17 cellular contexts compared by ENCODE assay signal in genomic region chr20:36314734-36315544, GRCh38. TPM values are rescaled to one million over a fixed set of nuclear protein-coding genes. Genes with fewer than 3 reads are reported as not detected.
DNase-seq lines count a peak whose midpoint lies in the region; ATAC-seq and TF ChIP-seq lines count a peak whose summit lies in the region.
"Had no signal": no experiment of that assay in that cellular context is flagged by ENCODE, and none has a peak within 500 bp of the region (broad histone marks: within the 10 kb centered on the region; RNA-seq: fewer than 3 reads in every experiment).

No MANE protein-coding gene starts in this region.

- H3K27me3 Mint-ChIP-seq in activated CD8-positive, alpha-beta memory T cell treated with anti-CD3 and anti-CD28 coated beads, Interleukin-2, amount 10 ng/mL, durations not matched to agents 7 days and 5 days, result peaks cover 6% of the 10 kb centered on the region

- H3K9me3 ChIP-seq in IMR-90 (ENCODE audit: control insufficient read depth, insufficient read depth, low read length), result no peaks in the 10 kb centered on the region
- no peaks in the 10 kb centered on the region for H3K9me3 ChIP-seq in sigmoid colon
- no peaks in the 10 kb centered on the region for H3K9me3 ChIP-seq in uterus
- H3K9me3 ChIP-seq: colonic mucosa, left lung, right lobe of liver had no signal

- TF ChIP-seq POLR2A in IMR-90 (IDR thresholded peaks at IDR 0.05; ENCODE audit: low read depth, low read length) (no peak), sigmoid colon (IDR thresholded peaks at IDR 0.05) (no peak), uterus (IDR thresholded peaks at IDR 0.05) (no peak)

- H3K36me3 ChIP-seq in IMR-90 (ENCODE audit: control insufficient read depth, insufficient read depth, low read length) (no peaks in the 10 kb centered on the region), sigmoid colon (no peaks in the 10 kb centered on the region), uterus (no peaks in the 10 kb centered on the region)
- H3K36me3 ChIP-seq: colonic mucosa, left lung, right lobe of liver had no signal

- in situ Hi-C loops in IMR-90 (cut with MboI; ENCODE audit: low sequenced_read_pairs), result no loop called here

- WGBS in IMR-90 (ENCODE audit: extremely low coverage in 2 of 2, insufficient read length in 1 of 2), 2 experiments, result 40% methylated on average over 7 of the region's 12 CpGs; no CpG with 5 or more reads in 1 of the 2 experiments
- 38 to 57% methylated on average over 11 of the region's 12 CpGs for WGBS in sigmoid colon, 2 donors

- TF ChIP-seq RAD21 in IMR-90 (IDR thresholded peaks at IDR 0.05; ENCODE audit: low read length), result no peak

- H2BK5ac ChIP-seq in IMR-90 (ENCODE audit: low read depth, low read length, poor library complexity, severe bottlenecking), result peak overlapping the region; percentile 92

- no peak for TF ChIP-seq EP300 in sigmoid colon (IDR thresholded peaks at IDR 0.05)

- CTCF ChIA-PET in activated CD8-positive, alpha-beta memory T cell treated with anti-CD3 and anti-CD28 coated beads, Interleukin-2, amount 10 ng/mL, durations not matched to agents 7 days and 5 days (lab: Charles Lee), result no interaction called here
- CTCF ChIA-PET in IMR-90 (lab: Yijun Ruan, JAX), result no interaction called here

- intact Hi-C loops in IMR-90 (cut with micrococcal nuclease) (no loop called here), sigmoid colon (cut with DNase I) (no loop called here), uterus (cut with DNase I; ENCODE audit: low total_unique reads) (no loop called here)

- H3K4me1 ChIP-seq in IMR-90 (ENCODE audit: control insufficient read depth, insufficient read depth, low read length) (no peaks in the 10 kb centered on the region), sigmoid colon (no peaks in the 10 kb centered on the region), uterus (no peaks in the 10 kb centered on the region)
- H3K4me1 ChIP-seq: colonic mucosa, left lung, right lobe of liver had no signal

- peak; percentile 21 for ATAC-seq in activated CD8-positive, alpha-beta memory T cell treated with anti-CD3 and anti-CD28 coated beads, Interleukin-2, amount 10 ng/mL, durations not matched to agents 7 days and 5 days
- ATAC-seq in IMR-90 (ENCODE audit: low read depth) (no peak), GM21360 (IDR thresholded peaks at IDR 0.05; ENCODE audit: unreplicated experiment) (no peak)
- ATAC-seq: left lung had no signal

- H3K4ac ChIP-seq in IMR-90 (ENCODE audit: low read depth, low read length), result no peak overlapping the region

- no peak overlapping the region for H3K4me3 Mint-ChIP-seq in activated CD8-positive, alpha-beta memory T cell treated with anti-CD3 and anti-CD28 coated beads, Interleukin-2, amount 10 ng/mL, durations not matched to agents 7 days and 5 days
- H3K4me3 Mint-ChIP-seq: activated naive CD4-positive, alpha-beta T cell treated with anti-CD3 and anti-CD28 coated beads, Interleukin-2, amount 10 ng/mL, durations not matched to agents 7 days and 5 days had no signal

- H3K27ac ChIP-seq in IMR-90 (ENCODE audit: insufficient read depth, low read length) (no peak overlapping the region), sigmoid colon (no peak overlapping the region), uterus (no peak overlapping the region)
- H3K27ac ChIP-seq: colonic mucosa, left lung, right lobe of liver, VCaP had no signal

- H3K23ac ChIP-seq in IMR-90 (ENCODE audit: low read depth, low read length), result no peak overlapping the region

- POLR2A ChIA-PET in IMR-90 (lab: Charles Lee; ENCODE audit: unreplicated experiment), result no interaction called here

- H3K9me1 ChIP-seq in IMR-90 (ENCODE audit: insufficient read depth, low read length), result peaks cover 6% of the 10 kb centered on the region

- no peak overlapping the region for H2BK120ac ChIP-seq in IMR-90 (ENCODE audit: low read depth, low read length)

- H4K8ac ChIP-seq in IMR-90 (ENCODE audit: low read depth in 2 of 2, low read length in 2 of 2), result no peak overlapping the region

- DNase-seq in activated CD8-positive, alpha-beta memory T cell treated with anti-CD3 and anti-CD28 coated beads, Interleukin-2, amount 10 ng/mL, durations not matched to agents 7 days and 5 days, result no peak
- DNase-seq in activated CD8-positive, alpha-beta memory T cell treated with anti-CD3 and anti-CD28 coated beads, Interleukin-2, amount 50 U/mL, for 4 hours, result no peak
- DNase-seq in IMR-90, result no peak
- peak; percentile 21 for DNase-seq in ecto neural progenitor cell (ENCODE audit: low spot score)
- DNase-seq in sigmoid colon, result peak; percentile 27
- no peak for DNase-seq in MV-4-11 (lab: John Stamatoyannopoulos, UW)
- DNase-seq in uterus, result no peak
- DNase-seq: activated naive CD4-positive, alpha-beta T cell treated with anti-CD3 and anti-CD28 coated beads, Interleukin-2, amount 10 ng/mL, durations not matched to agents 7 days and 5 days; colonic mucosa; KG1; NCI-H226; occipital lobe; Right ventricle myocardium superior had no signal

- no peak overlapping the region for H4K5ac ChIP-seq in IMR-90 (ENCODE audit: low read depth, low read length)

- H3K18ac ChIP-seq in IMR-90 (ENCODE audit: low read depth, low read length), result no peak overlapping the region

- H2AK9ac ChIP-seq in IMR-90 (replicated peaks; ENCODE audit: low read depth, low read length, poor library complexity), result no peak overlapping the region

- no peak overlapping the region for H3K14ac ChIP-seq in IMR-90 (replicated peaks; ENCODE audit: low read depth, low read length)

- no peaks in the 10 kb centered on the region for H3K9me3 Mint-ChIP-seq in activated CD8-positive, alpha-beta memory T cell treated with anti-CD3 and anti-CD28 coated beads, Interleukin-2, amount 10 ng/mL, durations not matched to agents 7 days and 5 days (ENCODE audit: low read depth)
- H3K9me3 Mint-ChIP-seq: activated naive CD4-positive, alpha-beta T cell treated with anti-CD3 and anti-CD28 coated beads, Interleukin-2, amount 10 ng/mL, durations not matched to agents 7 days and 5 days had no signal

- no peak overlapping the region for H3K56ac ChIP-seq in IMR-90 (ENCODE audit: extremely low read depth, insufficient read depth, low read length)

- no peak overlapping the region for H2AFZ ChIP-seq in IMR-90 (replicated peaks; ENCODE audit: low read length, poor library complexity)

- dilution Hi-C loops in IMR-90 (cut with HindIII; ENCODE audit: low sequenced_read_pairs, unreplicated experiment), result no loop called here

- H3K4me2 ChIP-seq in IMR-90 (ENCODE audit: low read depth, low read length), result no peak overlapping the region

- no peak overlapping the region for H2BK15ac ChIP-seq in IMR-90 (ENCODE audit: low read depth, low read length)

- no peaks in the 10 kb centered on the region for H3K79me1 ChIP-seq in IMR-90 (ENCODE audit: low read depth in 1 of 2, low read length in 2 of 2)

- no peaks in the 10 kb centered on the region for H3K4me1 Mint-ChIP-seq in activated CD8-positive, alpha-beta memory T cell treated with anti-CD3 and anti-CD28 coated beads, Interleukin-2, amount 10 ng/mL, durations not matched to agents 7 days and 5 days
- H3K4me1 Mint-ChIP-seq: activated naive CD4-positive, alpha-beta T cell treated with anti-CD3 and anti-CD28 coated beads, Interleukin-2, amount 10 ng/mL, durations not matched to agents 7 days and 5 days had no signal

- no peak overlapping the region for H3K9ac ChIP-seq in IMR-90 (ENCODE audit: low read depth, low read length)

- H2BK20ac ChIP-seq in IMR-90 (ENCODE audit: low read depth, low read length), result no peak overlapping the region

- H3K4me3 ChIP-seq in IMR-90 (ENCODE audit: insufficient read depth, low read depth, low read length) (no peak overlapping the region), sigmoid colon (no peak overlapping the region), uterus (no peak overlapping the region)
- H3K4me3 ChIP-seq: colonic mucosa, left lung, right lobe of liver had no signal

- H3K27me3 ChIP-seq in IMR-90 (ENCODE audit: control insufficient read depth, insufficient read depth, low read length) (peaks cover 36% of the 10 kb centered on the region), sigmoid colon (peaks cover 0 to 39% (median 19%) of the 10 kb centered on the region in 3 donors), uterus (no peaks in the 10 kb centered on the region)
- H3K27me3 ChIP-seq: colonic mucosa, right lobe of liver had no signal

- H3K27ac Mint-ChIP-seq in activated CD8-positive, alpha-beta memory T cell treated with anti-CD3 and anti-CD28 coated beads, Interleukin-2, amount 10 ng/mL, durations not matched to agents 7 days and 5 days, result no peak overlapping the region
- H3K27ac Mint-ChIP-seq: activated naive CD4-positive, alpha-beta T cell treated with anti-CD3 and anti-CD28 coated beads, Interleukin-2, amount 10 ng/mL, durations not matched to agents 7 days and 5 days had no signal

- H4K20me1 ChIP-seq in IMR-90 (ENCODE audit: insufficient read depth, low read length), result no peaks in the 10 kb centered on the region; the same call in 1 of the 2 replicates

- H2AK5ac ChIP-seq in IMR-90 (ENCODE audit: low read depth, low read length), result no peak overlapping the region; the same call in 1 of the 2 replicates

- no peak overlapping the region for H4K91ac ChIP-seq in IMR-90 (ENCODE audit: insufficient read depth, low read depth, low read length)

- no peaks in the 10 kb centered on the region for H3K36me3 Mint-ChIP-seq in activated CD8-positive, alpha-beta memory T cell treated with anti-CD3 and anti-CD28 coated beads, Interleukin-2, amount 10 ng/mL, durations not matched to agents 7 days and 5 days
- H3K36me3 Mint-ChIP-seq: activated naive CD4-positive, alpha-beta T cell treated with anti-CD3 and anti-CD28 coated beads, Interleukin-2, amount 10 ng/mL, durations not matched to agents 7 days and 5 days had no signal

- TF ChIP-seq CTCF in IMR-90 (conservative IDR thresholded peaks at IDR 0.05; ENCODE audit: low read depth, low read length) (no peak), sigmoid colon (IDR thresholded peaks at IDR 0.05) (no peak), uterus (IDR thresholded peaks at IDR 0.05) (no peak)

- BruUV-seq in IMR-90 (replicated peaks; lab: Mats Ljungman, UMichigan), result no TSS peak

TF ChIP-seq in IMR-90, 13 proteins besides CTCF, POLR2A, EP300 and RAD21 (continues in another document):
- TF ChIP-seq MAFK (IDR thresholded peaks at IDR 0.05; ENCODE audit: low read depth, low read length) (no peak), MAZ (IDR thresholded peaks at IDR 0.05; ENCODE audit: borderline replicate concordance, low read depth, low read length) (no peak), FOS (IDR thresholded peaks at IDR 0.05; ENCODE audit: low read depth, low read length) (no peak), RFX5 (IDR thresholded peaks at IDR 0.05; ENCODE audit: low read depth, low read length) (no peak), BHLHE40 (IDR thresholded peaks at IDR 0.05; ENCODE audit: low read depth, low read length) (no peak), CHD1 (IDR thresholded peaks at IDR 0.05; ENCODE audit: low read depth, low read length) (no peak)

RNA-seq across cellular contexts. Expression of gene DLGAP4, which starts 8.8 kb away (rescaled TPM):
- total RNA-seq in activated CD8-positive, alpha-beta memory T cell treated with anti-CD3 and anti-CD28 coated beads, Interleukin-2, amount 10 ng/mL, durations not matched to agents 7 days and 5 days, result 10 to 100 TPM; 18.8 to 19.6 TPM
- total RNA-seq in IMR-90 (2012; rRNA removed) (27.8 and 32.3 TPM in 2 replicates), sigmoid colon (10 to 100 TPM; 21.0 to 60.7 (median 37.5) TPM), uterus (100 to 1,000 TPM in 2 of 4 donors, 10 to 100 TPM in 2; 38.6 to 193 (median 80.5) TPM)
- polyA plus RNA-seq in IMR-90 (2012; rRNA removed) (73.2 and 76.7 TPM in 2 replicates), sigmoid colon (10 to 100 TPM; 21.7 to 36.9 (median 23.4) TPM)
- 46.0 and 62.2 TPM in 2 replicates for polyA plus RNA-seq in IMR-90 (2012; cell fraction: cytosol; rRNA removed)
- polyA plus RNA-seq in IMR-90 (2012; cell fraction: nucleus; rRNA removed; ENCODE audit: low replicate concordance), result 93.5 and 119 TPM in 2 replicates

Comparison
In these comparisons a context has a peak if more than half of its experiments do, and no peak if none do; other contexts are left out.
1. DNase-seq: peak in ecto neural progenitor cell (single experiment) and sigmoid colon (single experiment); none in activated CD8-positive, alpha-beta memory T cell treated with anti-CD3 and anti-CD28 coated beads, Interleukin-2, amount 10 ng/mL, durations not matched to agents 7 days and 5 days (single experiment), activated CD8-positive, alpha-beta memory T cell treated with anti-CD3 and anti-CD28 coated beads, Interleukin-2, amount 50 U/mL, for 4 hours (single experiment), IMR-90 (single experiment), MV-4-11 (single experiment) and uterus (0 of 2).